ENCODE assay signal across 14 cellular contexts in the genomic region with DNA sequence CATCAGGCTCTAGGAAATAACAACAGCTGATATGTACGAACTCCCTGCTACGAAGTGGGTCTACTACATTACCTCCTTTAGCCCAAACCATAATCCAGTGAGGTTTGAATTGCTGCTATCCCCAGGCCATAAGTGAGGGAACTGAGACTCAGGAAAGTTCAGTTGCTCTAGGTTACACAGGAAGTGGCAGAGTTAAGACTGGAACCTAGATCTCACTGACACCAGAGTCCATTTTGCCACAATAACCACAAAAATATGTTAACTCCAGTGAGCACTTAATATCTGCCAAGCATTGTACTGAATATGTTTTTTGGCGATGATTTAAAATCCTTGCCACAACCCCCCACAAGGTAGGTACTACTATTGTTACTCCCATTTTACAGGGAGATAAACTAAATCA. TPM values are rescaled to one million over a fixed set of nuclear protein-coding genes. Genes with fewer than 3 reads are reported as not detected.
DNase-seq lines count a peak whose midpoint lies in the region; ATAC-seq and TF ChIP-seq lines count a peak whose summit lies in the region.
"Had no signal": no experiment of that assay in that cellular context is flagged by ENCODE, and none has a peak within 500 bp of the region (broad histone marks: within the 10 kb centered on the region; RNA-seq: fewer than 3 reads in every experiment).

No MANE protein-coding gene starts in this region.

- H3K4me3 Mint-ChIP-seq in activated CD4-positive, alpha-beta T cell treated with anti-CD3 and anti-CD28 coated beads, Interleukin-2, amount 10 ng/mL, durations not matched to agents 24 days and 14 days: peak overlapping the region; percentile 7
- no peak overlapping the region for H3K4me3 Mint-ChIP-seq in activated CD8-positive, alpha-beta T cell treated with anti-CD3 and anti-CD28 coated beads for 36 hours
- H3K4me3 Mint-ChIP-seq: nephron had no signal

- ATAC-seq in HG03432 (IDR thresholded peaks at IDR 0.05; ENCODE audit: unreplicated experiment) (peak; percentile 44), HG03565 (IDR thresholded peaks at IDR 0.05; ENCODE audit: unreplicated experiment) (no peak)
- peak; percentile 47 for ATAC-seq in activated CD8-positive, alpha-beta T cell treated with anti-CD3 and anti-CD28 coated beads for 36 hours
- peak; percentile 36 for ATAC-seq in stimulated activated naive CD8-positive, alpha-beta T cell treated with anti-CD3 and anti-CD28 coated beads, Interleukin-15, Interleukin-2, amounts not matched to agents 100 U/mL and 50 U/mL, for 24 hours

- H3K4me1 Mint-ChIP-seq in activated CD4-positive, alpha-beta T cell treated with anti-CD3 and anti-CD28 coated beads, Interleukin-2, amount 10 ng/mL, durations not matched to agents 24 days and 14 days: peaks cover 20% of the 10 kb centered on the region
- H3K4me1 Mint-ChIP-seq in activated CD8-positive, alpha-beta T cell treated with anti-CD3 and anti-CD28 coated beads for 36 hours (ENCODE audit: low read depth): peaks cover 11% of the 10 kb centered on the region
- H3K4me1 Mint-ChIP-seq: nephron had no signal

- TF ChIP-seq CTCF in activated CD8-positive, alpha-beta T cell treated with anti-CD3 and anti-CD28 coated beads for 36 hours (IDR thresholded peaks at IDR 0.05): no peak

- no peak for DNase-seq in activated CD4-positive, alpha-beta T cell treated with anti-CD3 and anti-CD28 coated beads, Interleukin-2, amount 10 ng/mL, durations not matched to agents 24 days and 14 days
- DNase-seq in activated CD4-positive, alpha-beta T cell treated with anti-CD3 and anti-CD28 coated beads for 48 hours: no peak
- no peak for DNase-seq in activated CD8-positive, alpha-beta T cell treated with anti-CD3 and anti-CD28 coated beads for 36 hours
- no peak for DNase-seq in stimulated activated naive CD8-positive, alpha-beta T cell treated with anti-CD3 and anti-CD28 coated beads, Interleukin-15, Interleukin-2, amounts not matched to agents 100 U/mL and 50 U/mL, for 24 hours
- no peak for DNase-seq in effector CD8-positive, alpha-beta T cell (lab: John Stamatoyannopoulos, UW)
- DNase-seq in NCI-H128 (lab: John Stamatoyannopoulos, UW; ENCODE audit: unreplicated experiment): no peak
- DNase-seq: activated gamma-delta T cell, NCI-H1436 treated with DMSO at 0.1 percent for 48 hours, NCI-H345, NCI-H69 had no signal

- no peak overlapping the region for H3K27ac Mint-ChIP-seq in activated CD4-positive, alpha-beta T cell treated with anti-CD3 and anti-CD28 coated beads, Interleukin-2, amount 10 ng/mL, durations not matched to agents 24 days and 14 days
- H3K27ac Mint-ChIP-seq in activated CD8-positive, alpha-beta T cell treated with anti-CD3 and anti-CD28 coated beads for 36 hours: no peak overlapping the region
- H3K27ac Mint-ChIP-seq: CD14-positive monocyte, nephron had no signal

- intact Hi-C loops in activated CD4-positive, alpha-beta T cell treated with anti-CD3 and anti-CD28 coated beads, Interleukin-2, amount 10 ng/mL, durations not matched to agents 24 days and 14 days (cut with micrococcal nuclease): loop anchor here (1.0 kb wide), 1 partner anchor 174 kb away; no protein-coding TSS in a partner anchor
- intact Hi-C loops in activated CD8-positive, alpha-beta T cell treated with anti-CD3 and anti-CD28 coated beads for 36 hours (cut with micrococcal nuclease): no loop called here

- H3K27me3 Mint-ChIP-seq in activated CD4-positive, alpha-beta T cell treated with anti-CD3 and anti-CD28 coated beads, Interleukin-2, amount 10 ng/mL, durations not matched to agents 24 days and 14 days: peaks cover 46% of the 10 kb centered on the region
- H3K27me3 Mint-ChIP-seq in activated CD8-positive, alpha-beta T cell treated with anti-CD3 and anti-CD28 coated beads for 36 hours: peaks cover 24% of the 10 kb centered on the region

- no peaks in the 10 kb centered on the region for H3K36me3 Mint-ChIP-seq in activated CD4-positive, alpha-beta T cell treated with anti-CD3 and anti-CD28 coated beads, Interleukin-2, amount 10 ng/mL, durations not matched to agents 24 days and 14 days (ENCODE audit: low read depth)
- no peaks in the 10 kb centered on the region for H3K36me3 Mint-ChIP-seq in activated CD8-positive, alpha-beta T cell treated with anti-CD3 and anti-CD28 coated beads for 36 hours (ENCODE audit: low read depth)

- CTCF ChIA-PET in activated CD8-positive, alpha-beta T cell treated with anti-CD3 and anti-CD28 coated beads for 36 hours (lab: Charles Lee): interaction anchor here (0.5 to 8.7 kb wide), 6 partner anchors 8 to 174 kb away, joined by 3 to 89 read pairs (median 9); partner anchors contain the start of gene TADA1

- POLR2A ChIA-PET in activated CD8-positive, alpha-beta T cell treated with anti-CD3 and anti-CD28 coated beads for 36 hours (lab: Charles Lee): no interaction called here

- no peaks in the 10 kb centered on the region for H3K9me3 Mint-ChIP-seq in activated CD4-positive, alpha-beta T cell treated with anti-CD3 and anti-CD28 coated beads, Interleukin-2, amount 10 ng/mL, durations not matched to agents 24 days and 14 days
- H3K9me3 Mint-ChIP-seq in activated CD8-positive, alpha-beta T cell treated with anti-CD3 and anti-CD28 coated beads for 36 hours: no peaks in the 10 kb centered on the region
- H3K9me3 Mint-ChIP-seq: nephron had no signal

RNA-seq across cellular contexts. Expression of gene TADA1, which starts 8.9 kb away (rescaled TPM):
- 17.0 and 18.4 TPM in 2 replicates for total RNA-seq in activated CD4-positive, alpha-beta T cell treated with anti-CD3 and anti-CD28 coated beads, Interleukin-2, amount 10 ng/mL, durations not matched to agents 24 days and 14 days
- 10 to 100 TPM; 14.3 to 15.7 TPM for total RNA-seq in activated CD8-positive, alpha-beta T cell treated with anti-CD3 and anti-CD28 coated beads for 36 hours

RNA-seq across cellular contexts. Expression of gene POGK, which starts 45.7 kb away (rescaled TPM):
- 52.4 and 53.9 TPM in 2 replicates for total RNA-seq in activated CD4-positive, alpha-beta T cell treated with anti-CD3 and anti-CD28 coated beads, Interleukin-2, amount 10 ng/mL, durations not matched to agents 24 days and 14 days
- total RNA-seq in activated CD8-positive, alpha-beta T cell treated with anti-CD3 and anti-CD28 coated beads for 36 hours: 10 to 100 TPM; 33.6 to 34.4 TPM
